Comparison of ENCODE assay signal across 1 cellular context in the genomic region with DNA sequence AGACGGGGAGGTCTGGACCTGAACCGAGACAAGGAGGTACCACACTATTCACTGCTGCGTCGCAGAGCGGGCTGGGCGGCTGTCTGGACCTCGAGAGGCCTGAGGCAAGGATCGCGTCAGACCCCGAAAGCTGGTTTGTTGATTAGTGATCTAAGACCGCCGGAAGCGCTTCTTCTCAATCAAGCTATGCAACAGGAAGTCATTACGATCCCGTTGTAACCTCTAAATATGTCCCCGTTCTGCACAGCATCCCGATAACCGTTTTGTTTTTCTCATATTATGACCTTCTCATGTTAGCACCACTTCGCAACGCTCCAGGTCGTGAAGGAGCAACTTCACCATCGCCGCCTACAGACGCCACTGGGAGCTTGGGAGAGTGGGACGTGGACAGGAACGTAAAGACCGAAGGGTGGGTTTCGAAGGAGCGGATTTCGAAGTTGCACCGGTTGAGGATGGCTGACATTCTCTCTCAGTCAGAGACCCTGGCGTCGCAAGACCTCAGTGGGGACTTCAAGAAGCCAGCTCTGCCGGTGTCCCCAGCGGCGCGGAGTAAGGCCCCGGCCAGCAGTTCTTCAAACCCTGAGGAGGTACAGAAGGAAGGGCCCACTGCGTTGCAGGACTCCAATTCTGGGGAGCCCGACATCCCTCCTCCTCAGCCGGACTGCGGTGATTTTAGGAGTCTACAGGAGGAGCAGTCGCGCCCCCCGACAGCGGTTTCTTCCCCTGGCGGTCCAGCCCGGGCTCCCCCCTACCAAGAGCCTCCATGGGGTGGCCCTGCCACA.
TF ChIP-seq lines count a peak whose summit lies in the region.

A gene with protein sequence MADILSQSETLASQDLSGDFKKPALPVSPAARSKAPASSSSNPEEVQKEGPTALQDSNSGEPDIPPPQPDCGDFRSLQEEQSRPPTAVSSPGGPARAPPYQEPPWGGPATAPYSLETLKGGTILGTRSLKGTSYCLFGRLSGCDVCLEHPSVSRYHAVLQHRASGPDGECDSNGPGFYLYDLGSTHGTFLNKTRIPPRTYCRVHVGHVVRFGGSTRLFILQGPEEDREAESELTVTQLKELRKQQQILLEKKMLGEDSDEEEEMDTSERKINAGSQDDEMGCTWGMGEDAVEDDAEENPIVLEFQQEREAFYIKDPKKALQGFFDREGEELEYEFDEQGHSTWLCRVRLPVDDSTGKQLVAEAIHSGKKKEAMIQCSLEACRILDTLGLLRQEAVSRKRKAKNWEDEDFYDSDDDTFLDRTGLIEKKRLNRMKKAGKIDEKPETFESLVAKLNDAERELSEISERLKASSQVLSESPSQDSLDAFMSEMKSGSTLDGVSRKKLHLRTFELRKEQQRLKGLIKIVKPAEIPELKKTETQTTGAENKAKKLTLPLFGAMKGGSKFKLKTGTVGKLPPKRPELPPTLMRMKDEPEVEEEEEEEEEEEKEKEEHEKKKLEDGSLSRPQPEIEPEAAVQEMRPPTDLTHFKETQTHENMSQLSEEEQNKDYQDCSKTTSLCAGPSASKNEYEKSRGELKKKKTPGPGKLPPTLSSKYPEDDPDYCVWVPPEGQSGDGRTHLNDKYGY (plus strand): TSS at position 427 of the 782 bp plus-strand sequence. CDS start 26 bp downstream, at position 453.
A gene with protein sequence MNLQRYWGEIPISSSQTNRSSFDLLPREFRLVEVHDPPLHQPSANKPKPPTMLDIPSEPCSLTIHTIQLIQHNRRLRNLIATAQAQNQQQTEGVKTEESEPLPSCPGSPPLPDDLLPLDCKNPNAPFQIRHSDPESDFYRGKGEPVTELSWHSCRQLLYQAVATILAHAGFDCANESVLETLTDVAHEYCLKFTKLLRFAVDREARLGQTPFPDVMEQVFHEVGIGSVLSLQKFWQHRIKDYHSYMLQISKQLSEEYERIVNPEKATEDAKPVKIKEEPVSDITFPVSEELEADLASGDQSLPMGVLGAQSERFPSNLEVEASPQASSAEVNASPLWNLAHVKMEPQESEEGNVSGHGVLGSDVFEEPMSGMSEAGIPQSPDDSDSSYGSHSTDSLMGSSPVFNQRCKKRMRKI (minus strand): TSS at position 152 of the 782 bp plus-strand sequence. CDS start 1,422 bp downstream, outside the sequence.

TF ChIP-seq in K562, 482 proteins besides CTCF, POLR2A, EP300 and RAD21 (continued from another document):
- TF ChIP-seq, protein P1, sequence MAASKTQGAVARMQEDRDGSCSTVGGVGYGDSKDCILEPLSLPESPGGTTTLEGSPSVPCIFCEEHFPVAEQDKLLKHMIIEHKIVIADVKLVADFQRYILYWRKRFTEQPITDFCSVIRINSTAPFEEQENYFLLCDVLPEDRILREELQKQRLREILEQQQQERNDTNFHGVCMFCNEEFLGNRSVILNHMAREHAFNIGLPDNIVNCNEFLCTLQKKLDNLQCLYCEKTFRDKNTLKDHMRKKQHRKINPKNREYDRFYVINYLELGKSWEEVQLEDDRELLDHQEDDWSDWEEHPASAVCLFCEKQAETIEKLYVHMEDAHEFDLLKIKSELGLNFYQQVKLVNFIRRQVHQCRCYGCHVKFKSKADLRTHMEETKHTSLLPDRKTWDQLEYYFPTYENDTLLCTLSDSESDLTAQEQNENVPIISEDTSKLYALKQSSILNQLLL (CRISPR knock-in tag; IDR thresholded peaks at IDR 0.05; ENCODE audit: borderline replicate concordance), result no peak
- TF ChIP-seq ZNF253 (CRISPR knock-in tag; conservative IDR thresholded peaks at IDR 0.05), result no peak
- TF ChIP-seq SIN3A (IDR thresholded peaks at IDR 0.05; ENCODE audit: borderline replicate concordance in 2 of 2, control insufficient read depth in 1 of 2, low read depth in 2 of 2, low read length in 2 of 2), result peak; percentile 52 to 91; a peak in 2 of 4 replicates
- no peak for TF ChIP-seq PTTG1 (tag; IDR thresholded peaks at IDR 0.05; ENCODE audit: low read depth)
- TF ChIP-seq ZNF316 (IDR thresholded peaks at IDR 0.05), result no peak
- no peak for TF ChIP-seq TCF7L2 (IDR thresholded peaks at IDR 0.05; ENCODE audit: low read depth, low read length)
- peak; percentile 96 for TF ChIP-seq CTBP1 (IDR thresholded peaks at IDR 0.05; ENCODE audit: borderline replicate concordance)
- TF ChIP-seq, protein P2, sequence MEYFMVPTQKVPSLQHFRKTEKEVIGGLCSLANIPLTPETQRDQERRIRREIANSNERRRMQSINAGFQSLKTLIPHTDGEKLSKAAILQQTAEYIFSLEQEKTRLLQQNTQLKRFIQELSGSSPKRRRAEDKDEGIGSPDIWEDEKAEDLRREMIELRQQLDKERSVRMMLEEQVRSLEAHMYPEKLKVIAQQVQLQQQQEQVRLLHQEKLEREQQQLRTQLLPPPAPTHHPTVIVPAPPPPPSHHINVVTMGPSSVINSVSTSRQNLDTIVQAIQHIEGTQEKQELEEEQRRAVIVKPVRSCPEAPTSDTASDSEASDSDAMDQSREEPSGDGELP (CRISPR knock-in tag; IDR thresholded peaks at IDR 0.05; ENCODE audit: borderline replicate concordance), result peak; percentile 71
- TF ChIP-seq ZNF830 (CRISPR knock-in tag; IDR thresholded peaks at IDR 0.05), result 0 out of 2 replicates have a peak, but pooled peaks have one; percentile 27
- TF ChIP-seq, protein P3, sequence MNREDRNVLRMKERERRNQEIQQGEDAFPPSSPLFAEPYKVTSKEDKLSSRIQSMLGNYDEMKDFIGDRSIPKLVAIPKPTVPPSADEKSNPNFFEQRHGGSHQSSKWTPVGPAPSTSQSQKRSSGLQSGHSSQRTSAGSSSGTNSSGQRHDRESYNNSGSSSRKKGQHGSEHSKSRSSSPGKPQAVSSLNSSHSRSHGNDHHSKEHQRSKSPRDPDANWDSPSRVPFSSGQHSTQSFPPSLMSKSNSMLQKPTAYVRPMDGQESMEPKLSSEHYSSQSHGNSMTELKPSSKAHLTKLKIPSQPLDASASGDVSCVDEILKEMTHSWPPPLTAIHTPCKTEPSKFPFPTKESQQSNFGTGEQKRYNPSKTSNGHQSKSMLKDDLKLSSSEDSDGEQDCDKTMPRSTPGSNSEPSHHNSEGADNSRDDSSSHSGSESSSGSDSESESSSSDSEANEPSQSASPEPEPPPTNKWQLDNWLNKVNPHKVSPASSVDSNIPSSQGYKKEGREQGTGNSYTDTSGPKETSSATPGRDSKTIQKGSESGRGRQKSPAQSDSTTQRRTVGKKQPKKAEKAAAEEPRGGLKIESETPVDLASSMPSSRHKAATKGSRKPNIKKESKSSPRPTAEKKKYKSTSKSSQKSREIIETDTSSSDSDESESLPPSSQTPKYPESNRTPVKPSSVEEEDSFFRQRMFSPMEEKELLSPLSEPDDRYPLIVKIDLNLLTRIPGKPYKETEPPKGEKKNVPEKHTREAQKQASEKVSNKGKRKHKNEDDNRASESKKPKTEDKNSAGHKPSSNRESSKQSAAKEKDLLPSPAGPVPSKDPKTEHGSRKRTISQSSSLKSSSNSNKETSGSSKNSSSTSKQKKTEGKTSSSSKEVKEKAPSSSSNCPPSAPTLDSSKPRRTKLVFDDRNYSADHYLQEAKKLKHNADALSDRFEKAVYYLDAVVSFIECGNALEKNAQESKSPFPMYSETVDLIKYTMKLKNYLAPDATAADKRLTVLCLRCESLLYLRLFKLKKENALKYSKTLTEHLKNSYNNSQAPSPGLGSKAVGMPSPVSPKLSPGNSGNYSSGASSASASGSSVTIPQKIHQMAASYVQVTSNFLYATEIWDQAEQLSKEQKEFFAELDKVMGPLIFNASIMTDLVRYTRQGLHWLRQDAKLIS (CRISPR knock-in tag; IDR thresholded peaks at IDR 0.05), result peak; percentile 52
- no peak for TF ChIP-seq STAT5B (CRISPR knock-in tag; IDR thresholded peaks at IDR 0.05)
- TF ChIP-seq CAMTA2 (CRISPR knock-in tag; conservative IDR thresholded peaks at IDR 0.05), result peak; percentile 74; the same call in 1 of the 2 replicates
- TF ChIP-seq, protein P4, sequence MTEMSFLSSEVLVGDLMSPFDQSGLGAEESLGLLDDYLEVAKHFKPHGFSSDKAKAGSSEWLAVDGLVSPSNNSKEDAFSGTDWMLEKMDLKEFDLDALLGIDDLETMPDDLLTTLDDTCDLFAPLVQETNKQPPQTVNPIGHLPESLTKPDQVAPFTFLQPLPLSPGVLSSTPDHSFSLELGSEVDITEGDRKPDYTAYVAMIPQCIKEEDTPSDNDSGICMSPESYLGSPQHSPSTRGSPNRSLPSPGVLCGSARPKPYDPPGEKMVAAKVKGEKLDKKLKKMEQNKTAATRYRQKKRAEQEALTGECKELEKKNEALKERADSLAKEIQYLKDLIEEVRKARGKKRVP (CRISPR knock-in tag; IDR thresholded peaks at IDR 0.05), result peak; percentile 14; the same call in 1 of the 2 replicates
- TF ChIP-seq DMBX1 (CRISPR knock-in tag; IDR thresholded peaks at IDR 0.05; ENCODE audit: borderline replicate concordance), result no peak
- peak; percentile 67; the same call in 1 of the 2 replicates for TF ChIP-seq SNIP1 (IDR thresholded peaks at IDR 0.05; ENCODE audit: low read depth)
- TF ChIP-seq FOXA3 (CRISPR knock-in tag; conservative IDR thresholded peaks at IDR 0.05 in 1 of 2, IDR thresholded peaks at IDR 0.05 in 1 of 2), result peak in 1 of 2 experiments; percentile 33; a peak in 1 of 4 replicates
- no peak for TF ChIP-seq ZFPM2 (CRISPR knock-in tag; IDR thresholded peaks at IDR 0.05)
- TF ChIP-seq ZNF785 (CRISPR knock-in tag; IDR thresholded peaks at IDR 0.05), result no peak
- TF ChIP-seq RCOR1 (IDR thresholded peaks at IDR 0.05; ENCODE audit: borderline replicate concordance in 1 of 2, low read depth in 2 of 2, low read length in 2 of 2), result peak in 1 of 2 experiments; percentile 53; a peak in 1 of 4 replicates
- TF ChIP-seq, protein P5, sequence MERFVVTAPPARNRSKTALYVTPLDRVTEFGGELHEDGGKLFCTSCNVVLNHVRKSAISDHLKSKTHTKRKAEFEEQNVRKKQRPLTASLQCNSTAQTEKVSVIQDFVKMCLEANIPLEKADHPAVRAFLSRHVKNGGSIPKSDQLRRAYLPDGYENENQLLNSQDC (CRISPR knock-in tag; IDR thresholded peaks at IDR 0.05), result peak; percentile 51; the same call in 1 of the 2 replicates
